In genomic region chr4:55841373-55842239, GRCh38 we compare ENCODE assay signal across 11 cellular contexts. TPM values are rescaled to one million over a fixed set of nuclear protein-coding genes. Genes with fewer than 3 reads are reported as not detected.
DNase-seq lines count a peak whose midpoint lies in the region; ATAC-seq and TF ChIP-seq lines count a peak whose summit lies in the region.
"Not testable (repeated sequence)": the region's sequence is repeated elsewhere in the genome, so short reads cannot be mapped to it uniquely, and the experiment has no call there.
"Had no signal": no experiment of that assay in that cellular context is flagged by ENCODE, and none has a peak within 500 bp of the region (broad histone marks: within the 10 kb centered on the region; RNA-seq: fewer than 3 reads in every experiment).

No MANE protein-coding gene starts in this region.

- ATAC-seq in RWPE2 (ENCODE audit: low read depth) = not testable (repeated sequence)

- not testable (repeated sequence) for H3K4me1 ChIP-seq in ES-I3 (ENCODE audit: insufficient read depth, low read length); HUES64 (ENCODE audit: insufficient read depth, low read length); RWPE2 (ENCODE audit: insufficient read depth, poor library complexity, severe bottlenecking); iPS DF 6.9 (ENCODE audit: control insufficient read depth, insufficient read depth, low read length); smooth muscle cell (ENCODE audit: low read depth)

- H3K27me3 Mint-ChIP-seq in MCF 10A (ENCODE audit: insufficient read depth, unreplicated experiment); mesothelial cell of epicardium (ENCODE audit: low read depth): not testable (repeated sequence)

- TF ChIP-seq CTCF in RWPE2 (IDR thresholded peaks at IDR 0.05; ENCODE audit: poor library complexity, severe bottlenecking); MCF 10A (IDR thresholded peaks at IDR 0.05; ENCODE audit: unreplicated experiment); mesothelial cell of epicardium (IDR thresholded peaks at IDR 0.05; ENCODE audit: unreplicated experiment); smooth muscle cell (IDR thresholded peaks at IDR 0.05; ENCODE audit: borderline replicate concordance, insufficient read depth, poor library complexity, severe bottlenecking): not testable (repeated sequence)

- not testable (repeated sequence) for H3K27ac Mint-ChIP-seq in MCF 10A (ENCODE audit: low read depth, unreplicated experiment); mesothelial cell of epicardium

- not testable (repeated sequence) for H3K27ac ChIP-seq in HUES64 (ENCODE audit: low read depth, low read length); iPS DF 6.9 (ENCODE audit: low read length); smooth muscle cell (ENCODE audit: low read depth)
- H3K27ac ChIP-seq in RWPE2 (ENCODE audit: poor library complexity, severe bottlenecking) = peak overlapping the region; percentile 36

- intact Hi-C loops in MCF 10A (cut with micrococcal nuclease) = not testable (repeated sequence)

- not testable (repeated sequence) for H3K36me3 ChIP-seq in ES-I3 (ENCODE audit: insufficient read depth, low read length); HUES64 (ENCODE audit: insufficient read depth, low read length); RWPE2 (ENCODE audit: low read depth); iPS DF 6.9 (ENCODE audit: control insufficient read depth, insufficient read depth, low read length); smooth muscle cell (ENCODE audit: low read depth)

- peak overlapping the region; percentile 85 for H3K4me2 ChIP-seq in smooth muscle cell

- H3F3A ChIP-seq in smooth muscle cell (ENCODE audit: low read depth) = not testable (repeated sequence)

- H3K9me3 Mint-ChIP-seq in MCF 10A (ENCODE audit: unreplicated experiment) = not testable (repeated sequence)
- H3K9me3 Mint-ChIP-seq in mesothelial cell of epicardium = peaks cover 22% of the 10 kb centered on the region

- not testable (repeated sequence) for H3K36me3 Mint-ChIP-seq in MCF 10A (ENCODE audit: insufficient read depth, unreplicated experiment); mesothelial cell of epicardium

- H3K9ac ChIP-seq in ES-I3 (ENCODE audit: low read depth, low read length) (peak overlapping the region; percentile 46), HUES64 (ENCODE audit: low read depth, low read length) (peak overlapping the region; percentile 67), smooth muscle cell (ENCODE audit: low read depth) (peak overlapping the region; percentile 48)

- not testable (repeated sequence) for H3K4me3 Mint-ChIP-seq in MCF 10A (ENCODE audit: unreplicated experiment)
- H3K4me3 Mint-ChIP-seq in mesothelial cell of epicardium = peak overlapping the region; percentile 48

- BruUV-seq in MCF 10A (replicated peaks; lab: Mats Ljungman, UMichigan) = not testable (repeated sequence)

- H3K9me3 ChIP-seq in ES-I3 (ENCODE audit: control insufficient read depth, insufficient read depth, low read length); RWPE2 (ENCODE audit: severe bottlenecking); iPS DF 6.9 (ENCODE audit: control insufficient read depth, insufficient read depth, low read length); smooth muscle cell (replicated peaks; ENCODE audit: low read depth): not testable (repeated sequence)
- H3K9me3 ChIP-seq in HUES64 (ENCODE audit: insufficient read depth, low read depth, low read length) = peaks cover 22% of the 10 kb centered on the region; the same call in 1 of the 2 replicates

- CTCF ChIA-PET in MCF 10A (lab: Yijun Ruan, JAX) = interaction anchor here (0.6 to 1.5 kb wide), 2 partner anchors 26 to 58 kb away, joined by 3 read pairs; no protein-coding TSS in a partner anchor

- H3K4me1 Mint-ChIP-seq in MCF 10A (ENCODE audit: insufficient read depth, unreplicated experiment); mesothelial cell of epicardium: not testable (repeated sequence)

- peak overlapping the region; percentile 77 for H2AFZ ChIP-seq in smooth muscle cell (ENCODE audit: low read depth)

- POLR2A ChIA-PET in MCF 10A (lab: Yijun Ruan, JAX) = interaction anchor here (0.7 to 1.3 kb wide), 2 partner anchors 10 to 12 kb away, joined by 3 read pairs; partner anchors contain the start of gene EXOC1

- not testable (repeated sequence) for H3K79me2 ChIP-seq in smooth muscle cell (ENCODE audit: low read depth)

- DNase-seq in NCI-H526 treated with DMSO at 0.1 percent for 48 hours (lab: John Stamatoyannopoulos, UW) = peak; percentile 26
- DNase-seq in RWPE2 (ENCODE audit: low spot score); iPS DF 6.9 (ENCODE audit: low read depth, low spot score); mesothelial cell of epicardium (ENCODE audit: low spot score in 2 of 2, unreplicated experiment in 2 of 2); smooth muscle cell (lab: John Stamatoyannopoulos, UW; ENCODE audit: unreplicated experiment): not testable (repeated sequence)
- peak; percentile 59 for DNase-seq in MCF 10A (ENCODE audit: unreplicated experiment)

- not testable (repeated sequence) for H3K27me3 ChIP-seq in HUES64 (ENCODE audit: insufficient read depth, low read length); RWPE2 (ENCODE audit: insufficient read depth, poor library complexity, severe bottlenecking); iPS DF 6.9 (ENCODE audit: control insufficient read depth, insufficient read depth, low read length); smooth muscle cell (ENCODE audit: low read depth)

- H4K20me1 ChIP-seq in smooth muscle cell (ENCODE audit: low read depth) = not testable (repeated sequence)

- 44% methylated on average over 18 of the region's 22 CpGs for WGBS in HUES64
- WGBS in iPS DF 6.9 (ENCODE audit: insufficient coverage, insufficient read length) = no CpG with 5 or more reads among the region's 22 CpGs
- WGBS in smooth muscle cell (ENCODE audit: low lambda C conversion rate) = 43% methylated on average over 21 of the region's 22 CpGs

- H3K4me3 ChIP-seq in HUES64 (ENCODE audit: low read length) (peak overlapping the region; percentile 46), RWPE2 (ENCODE audit: severe bottlenecking) (peak overlapping the region; percentile 0), iPS DF 6.9 (ENCODE audit: low read length) (peak overlapping the region; percentile 2; the same call in 1 of the 2 replicates), smooth muscle cell (peak overlapping the region; percentile 42)

RNA-seq across cellular contexts. Expression of gene EXOC1, which starts 11.8 kb away (rescaled TPM):
- 14.8 TPM for polyA plus RNA-seq in HUES64 (2013, experiment 1 of 2)
- polyA plus RNA-seq in HUES64 (2013, experiment 2 of 2) = 18.1 TPM
- total RNA-seq in MCF 10A (2022) (31.4 and 39.5 TPM in 2 replicates), mesothelial cell of epicardium (29.0 to 30.1 TPM (median 29.5 TPM) in 3 replicates), smooth muscle cell (34.2 and 44.6 TPM in 2 replicates)
- polyA plus RNA-seq in smooth muscle cell = 18.5 and 20.2 TPM in 2 replicates

RNA-seq across cellular contexts. Expression of gene EXOC1L, which starts 22.0 kb away (rescaled TPM):
- polyA plus RNA-seq in HUES64 (2013, experiment 1 of 2) = not detected
- polyA plus RNA-seq in HUES64 (2013, experiment 2 of 2) = not detected
- total RNA-seq in MCF 10A (2022) (not detected in 2 replicates), mesothelial cell of epicardium (not detected in 3 replicates), smooth muscle cell (not detected in 2 replicates)
- not detected in 2 replicates for polyA plus RNA-seq in smooth muscle cell
- total RNA-seq: CD4-positive, CD25-positive, alpha-beta regulatory T cell; Right ventricle myocardium superior; T-helper 1 cell treated with Interleukin-12 subunit alpha and Interleukin-12 subunit beta and Interleukin-4 antibody, amounts not matched to agents 30 ng/mL and 1 ng/mL, for 36 hours had no signal
- polyA plus RNA-seq: CD4-positive, CD25-positive, alpha-beta regulatory T cell had no signal
